ENCODE assay signal across 1 cellular context in genomic region chr7:99124636-99125504, GRCh38.
TF ChIP-seq lines count a peak whose summit lies in the region.

No MANE protein-coding gene starts in this region.

TF ChIP-seq in HEK293, 187 proteins besides CTCF, POLR2A, EP300 and RAD21:
- TF ChIP-seq TSHZ1 (tag by site-specific recombination; IDR thresholded peaks at IDR 0.05; ENCODE audit: borderline replicate concordance) (peak; percentile 35; the same call in 1 of the 2 replicates), GLIS1 (tag by site-specific recombination; IDR thresholded peaks at IDR 0.05) (peak; percentile 81), ZNF843 (tag by site-specific recombination; IDR thresholded peaks at IDR 0.05) (0 out of 2 replicates have a peak, but pooled peaks have one; percentile 47), ZNF121 (tag by site-specific recombination; IDR thresholded peaks at IDR 0.05) (peak; percentile 81), ZNF24 (tag by site-specific recombination; IDR thresholded peaks at IDR 0.05) (peak; percentile 89), KLF7 (tag by site-specific recombination; IDR thresholded peaks at IDR 0.05; ENCODE audit: borderline replicate concordance) (no peak), ZNF416 (tag by site-specific recombination; IDR thresholded peaks at IDR 0.05) (no peak), ZNF148 (tag by site-specific recombination; IDR thresholded peaks at IDR 0.05; ENCODE audit: borderline replicate concordance) (no peak), ZNF37A (tag by site-specific recombination; IDR thresholded peaks at IDR 0.05) (no peak), WT1 (tag by site-specific recombination; IDR thresholded peaks at IDR 0.05) (peak; percentile 98), ZNF664 (tag by site-specific recombination; IDR thresholded peaks at IDR 0.05) (peak; percentile 41; the same call in 1 of the 2 replicates), OSR2 (tag by site-specific recombination; IDR thresholded peaks at IDR 0.05) (no peak), ZFHX2 (tag by site-specific recombination; conservative IDR thresholded peaks at IDR 0.05) (peak; percentile 40), ZNF658 (tag by site-specific recombination; IDR thresholded peaks at IDR 0.05) (no peak), YY1 (tag by site-specific recombination; IDR thresholded peaks at IDR 0.05) (no peak), ZNF2 (tag by site-specific recombination; IDR thresholded peaks at IDR 0.05) (0 out of 2 replicates have a peak, but pooled peaks have one; percentile 21), EGR2 (tag by site-specific recombination; IDR thresholded peaks at IDR 0.05; ENCODE audit: low read depth) (0 out of 2 replicates have a peak, but pooled peaks have one; percentile 22), FEZF1 (tag by site-specific recombination; IDR thresholded peaks at IDR 0.05) (peak; percentile 41; the same call in 1 of the 2 replicates)
- TF ChIP-seq, protein P1, sequence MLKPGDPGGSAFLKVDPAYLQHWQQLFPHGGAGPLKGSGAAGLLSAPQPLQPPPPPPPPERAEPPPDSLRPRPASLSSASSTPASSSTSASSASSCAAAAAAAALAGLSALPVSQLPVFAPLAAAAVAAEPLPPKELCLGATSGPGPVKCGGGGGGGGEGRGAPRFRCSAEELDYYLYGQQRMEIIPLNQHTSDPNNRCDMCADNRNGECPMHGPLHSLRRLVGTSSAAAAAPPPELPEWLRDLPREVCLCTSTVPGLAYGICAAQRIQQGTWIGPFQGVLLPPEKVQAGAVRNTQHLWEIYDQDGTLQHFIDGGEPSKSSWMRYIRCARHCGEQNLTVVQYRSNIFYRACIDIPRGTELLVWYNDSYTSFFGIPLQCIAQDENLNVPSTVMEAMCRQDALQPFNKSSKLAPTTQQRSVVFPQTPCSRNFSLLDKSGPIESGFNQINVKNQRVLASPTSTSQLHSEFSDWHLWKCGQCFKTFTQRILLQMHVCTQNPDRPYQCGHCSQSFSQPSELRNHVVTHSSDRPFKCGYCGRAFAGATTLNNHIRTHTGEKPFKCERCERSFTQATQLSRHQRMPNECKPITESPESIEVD (tag by site-specific recombination; IDR thresholded peaks at IDR 0.05), result no peak
- TF ChIP-seq, protein P2, sequence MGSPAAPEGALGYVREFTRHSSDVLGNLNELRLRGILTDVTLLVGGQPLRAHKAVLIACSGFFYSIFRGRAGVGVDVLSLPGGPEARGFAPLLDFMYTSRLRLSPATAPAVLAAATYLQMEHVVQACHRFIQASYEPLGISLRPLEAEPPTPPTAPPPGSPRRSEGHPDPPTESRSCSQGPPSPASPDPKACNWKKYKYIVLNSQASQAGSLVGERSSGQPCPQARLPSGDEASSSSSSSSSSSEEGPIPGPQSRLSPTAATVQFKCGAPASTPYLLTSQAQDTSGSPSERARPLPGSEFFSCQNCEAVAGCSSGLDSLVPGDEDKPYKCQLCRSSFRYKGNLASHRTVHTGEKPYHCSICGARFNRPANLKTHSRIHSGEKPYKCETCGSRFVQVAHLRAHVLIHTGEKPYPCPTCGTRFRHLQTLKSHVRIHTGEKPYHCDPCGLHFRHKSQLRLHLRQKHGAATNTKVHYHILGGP (tag by site-specific recombination; IDR thresholded peaks at IDR 0.05), result peak; percentile 95
